In the genomic region with DNA sequence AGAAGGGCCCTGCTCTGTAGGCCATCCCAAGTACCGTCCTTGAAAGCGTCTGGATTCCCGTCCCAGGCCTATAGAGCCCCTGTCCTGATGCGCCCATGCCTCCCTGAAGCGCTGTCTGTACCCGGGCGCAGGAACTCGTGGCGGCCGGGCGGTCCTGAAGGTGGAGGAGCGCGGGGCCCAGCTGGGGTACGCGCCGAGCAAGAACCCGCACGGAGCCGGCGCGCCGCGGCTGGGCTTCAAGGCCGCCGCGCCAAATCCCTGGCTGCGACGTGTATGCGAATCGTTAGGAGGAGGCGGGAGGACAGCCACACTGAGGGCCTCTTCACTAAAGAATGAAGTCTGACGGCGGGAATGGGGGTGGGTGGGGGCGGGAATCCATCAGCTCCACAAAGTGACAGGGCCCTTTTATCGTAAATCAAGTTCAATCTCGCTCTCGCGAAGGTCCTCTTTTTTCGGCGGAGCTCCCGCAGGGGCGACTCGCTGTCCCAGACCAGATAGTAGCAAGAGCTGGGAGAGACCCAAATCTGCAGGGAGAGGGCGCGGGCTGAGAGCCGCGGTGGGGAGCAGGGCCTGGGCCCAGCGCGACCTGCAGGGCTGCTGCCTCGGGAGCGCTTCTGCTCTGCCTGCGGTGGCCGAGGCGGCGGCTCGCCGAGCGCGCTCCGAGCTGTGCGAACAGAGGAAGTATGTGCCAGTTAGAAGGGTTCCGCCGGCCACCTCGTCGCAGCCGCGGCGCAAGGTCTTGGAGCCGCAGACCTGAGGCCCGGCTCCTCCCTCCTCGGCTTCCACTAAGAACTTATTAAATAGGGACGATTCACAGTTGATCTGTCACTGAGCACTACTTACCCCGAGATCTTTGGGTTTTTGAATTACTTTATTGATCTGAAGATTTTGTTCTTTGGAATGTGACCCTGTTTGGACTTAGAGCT, we compare ENCODE assay signal across 9 cellular contexts. TPM values are rescaled to one million over a fixed set of nuclear protein-coding genes. Genes with fewer than 3 reads are reported as not detected.
DNase-seq lines count a peak whose midpoint lies in the region; ATAC-seq and TF ChIP-seq lines count a peak whose summit lies in the region.
"Had no signal": no experiment of that assay in that cellular context is flagged by ENCODE, and none has a peak within 500 bp of the region (broad histone marks: within the 10 kb centered on the region; RNA-seq: fewer than 3 reads in every experiment).

No MANE protein-coding gene starts in this region.

- peak overlapping the region; percentile 62 to 85 for H3K4me3 Mint-ChIP-seq in CD14-positive monocyte
- H3K4me3 Mint-ChIP-seq in chondrocyte (ENCODE audit: unreplicated experiment): peak overlapping the region; percentile 62
- no peak overlapping the region for H3K4me3 Mint-ChIP-seq in activated CD8-positive, alpha-beta memory T cell treated with anti-CD3 and anti-CD28 coated beads, Interleukin-2, amount 10 ng/mL, durations not matched to agents 7 days and 5 days

- H3K27me3 Mint-ChIP-seq in CD14-positive monocyte (ENCODE audit: low read depth in 3 of 3) (peaks cover 84 to 92% (median 85%) of the 10 kb centered on the region in 3 donors), chondrocyte (ENCODE audit: low read depth) (peaks cover 76% of the 10 kb centered on the region)
- H3K27me3 Mint-ChIP-seq in activated CD8-positive, alpha-beta memory T cell treated with anti-CD3 and anti-CD28 coated beads, Interleukin-2, amount 10 ng/mL, durations not matched to agents 7 days and 5 days: peaks cover 84% of the 10 kb centered on the region

- H3K4me3 ChIP-seq in mucosa of rectum (ENCODE audit: low read length in 2 of 2): peak overlapping the region; percentile 20 to 41
- H3K4me3 ChIP-seq: SJSA1 had no signal

- no peak overlapping the region for H3K27ac ChIP-seq in mucosa of rectum (ENCODE audit: low read depth in 2 of 2, low read length in 2 of 2)
- H3K27ac ChIP-seq: SJSA1 had no signal

- intact Hi-C loops in CD14-positive monocyte (cut with micrococcal nuclease): no loop called here

- no peak for TF ChIP-seq EP300 in Ishikawa (IDR thresholded peaks at IDR 0.05; ENCODE audit: borderline replicate concordance)

- no peak overlapping the region for H3K9ac ChIP-seq in mucosa of rectum (ENCODE audit: low read depth in 1 of 2, low read length in 2 of 2)

- TF ChIP-seq CTCF in CD14-positive monocyte (IDR thresholded peaks at IDR 0.05): no peak
- no peak for TF ChIP-seq CTCF in chondrocyte (IDR thresholded peaks at IDR 0.05)

- H3K4me1 Mint-ChIP-seq in CD14-positive monocyte (peaks cover 14% of the 10 kb centered on the region), chondrocyte (ENCODE audit: low read depth) (peaks cover 5% of the 10 kb centered on the region)
- peaks cover 3% of the 10 kb centered on the region for H3K4me1 Mint-ChIP-seq in activated CD8-positive, alpha-beta memory T cell treated with anti-CD3 and anti-CD28 coated beads, Interleukin-2, amount 10 ng/mL, durations not matched to agents 7 days and 5 days

- H3K9me3 Mint-ChIP-seq in CD14-positive monocyte: peaks cover 0 to 42% (median 33%) of the 10 kb centered on the region in 7 donors
- no peaks in the 10 kb centered on the region for H3K9me3 Mint-ChIP-seq in chondrocyte (ENCODE audit: low read depth)
- H3K9me3 Mint-ChIP-seq in activated CD8-positive, alpha-beta memory T cell treated with anti-CD3 and anti-CD28 coated beads, Interleukin-2, amount 10 ng/mL, durations not matched to agents 7 days and 5 days (ENCODE audit: low read depth): no peaks in the 10 kb centered on the region

- no peaks in the 10 kb centered on the region for H3K9me3 ChIP-seq in mucosa of rectum (ENCODE audit: control insufficient read depth in 2 of 2, low read length in 2 of 2)
- H3K9me3 ChIP-seq: SJSA1 had no signal

- H3K4me1 ChIP-seq in mucosa of rectum (ENCODE audit: control insufficient read depth in 2 of 2, insufficient read depth in 2 of 2, low read length in 2 of 2): peaks cover 0 to 2% of the 10 kb centered on the region in 2 donors
- H3K4me1 ChIP-seq: SJSA1 had no signal

- H3K36me3 ChIP-seq in mucosa of rectum (ENCODE audit: control insufficient read depth in 2 of 2, insufficient read depth in 2 of 2, low read length in 2 of 2): no peaks in the 10 kb centered on the region
- H3K36me3 ChIP-seq: SJSA1 had no signal

- peaks cover 54 to 74% of the 10 kb centered on the region in 2 donors for H3K27me3 ChIP-seq in mucosa of rectum (ENCODE audit: control insufficient read depth in 2 of 2, insufficient read depth in 2 of 2, low read length in 2 of 2)

- H3K27ac Mint-ChIP-seq in CD14-positive monocyte (peak overlapping the region in 1 of 7 donors; percentile 13), chondrocyte (ENCODE audit: unreplicated experiment) (no peak overlapping the region)
- no peak overlapping the region for H3K27ac Mint-ChIP-seq in activated CD8-positive, alpha-beta memory T cell treated with anti-CD3 and anti-CD28 coated beads, Interleukin-2, amount 10 ng/mL, durations not matched to agents 7 days and 5 days

- peaks cover 0 to 9% of the 10 kb centered on the region in 2 donors for H3K36me3 Mint-ChIP-seq in CD14-positive monocyte
- peaks cover 1% of the 10 kb centered on the region for H3K36me3 Mint-ChIP-seq in chondrocyte (ENCODE audit: low read depth)
- H3K36me3 Mint-ChIP-seq in activated CD8-positive, alpha-beta memory T cell treated with anti-CD3 and anti-CD28 coated beads, Interleukin-2, amount 10 ng/mL, durations not matched to agents 7 days and 5 days: no peaks in the 10 kb centered on the region

- ATAC-seq in HG02623 (IDR thresholded peaks at IDR 0.05; ENCODE audit: unreplicated experiment) (no peak), HG03025 (IDR thresholded peaks at IDR 0.05; ENCODE audit: low FRiP score, unreplicated experiment) (no peak)
- ATAC-seq in activated CD8-positive, alpha-beta memory T cell treated with anti-CD3 and anti-CD28 coated beads, Interleukin-2, amount 10 ng/mL, durations not matched to agents 7 days and 5 days: no peak

- DNase-seq in CD14-positive monocyte (ENCODE audit: low spot score): no peak
- no peak for DNase-seq in chondrocyte (ENCODE audit: low spot score)
- no peak for DNase-seq in GF-D8 (lab: John Stamatoyannopoulos, UW)
- no peak for DNase-seq in activated CD8-positive, alpha-beta memory T cell treated with anti-CD3 and anti-CD28 coated beads, Interleukin-2, amount 10 ng/mL, durations not matched to agents 7 days and 5 days

- no peak for TF ChIP-seq RAD21 in Ishikawa (IDR thresholded peaks at IDR 0.05; ENCODE audit: low read depth)

- CTCF ChIA-PET in activated CD8-positive, alpha-beta memory T cell treated with anti-CD3 and anti-CD28 coated beads, Interleukin-2, amount 10 ng/mL, durations not matched to agents 7 days and 5 days (lab: Charles Lee): interaction anchor here (0.8 to 1.1 kb wide), 3 partner anchors 12 to 24 kb away, joined by 3 to 4 read pairs (median 3); no protein-coding TSS in a partner anchor

TF ChIP-seq in Ishikawa, 13 proteins besides CTCF, POLR2A, EP300 and RAD21:
- TF ChIP-seq TCF12 (IDR thresholded peaks at IDR 0.05; ENCODE audit: low read depth): 0 out of 2 replicates have a peak, but pooled peaks have one; percentile 19
- TF ChIP-seq USF1 (IDR thresholded peaks at IDR 0.05): no peak
- no peak for TF ChIP-seq TAF1 (IDR thresholded peaks at IDR 0.05; ENCODE audit: low read depth)

RNA-seq across cellular contexts. Expression of gene BARHL2, which starts 10.4 kb away (rescaled TPM):
- not detected for polyA plus RNA-seq in CD14-positive monocyte
- total RNA-seq in chondrocyte: not detected in 3 replicates
- not detected for total RNA-seq in activated CD8-positive, alpha-beta memory T cell treated with anti-CD3 and anti-CD28 coated beads, Interleukin-2, amount 10 ng/mL, durations not matched to agents 7 days and 5 days
- total RNA-seq: SJSA1 had no signal
